8 cellular contexts compared by ENCODE assay signal in genomic region chr13:28718186-28718537, GRCh38. TPM values are rescaled to one million over a fixed set of nuclear protein-coding genes. Genes with fewer than 3 reads are reported as not detected.
DNase-seq lines count a peak whose midpoint lies in the region; ATAC-seq and TF ChIP-seq lines count a peak whose summit lies in the region.

No MANE protein-coding gene starts in this region.

- no peak for DNase-seq in activated CD8-positive, alpha-beta memory T cell treated with anti-CD3 and anti-CD28 coated beads, Interleukin-2, amount 10 ng/mL, durations not matched to agents 7 days and 5 days
- no peak for DNase-seq in activated CD8-positive, alpha-beta memory T cell treated with anti-CD3 and anti-CD28 coated beads, Interleukin-2, amount 50 U/mL, for 48 hours
- no peak for DNase-seq in activated B cell treated with CpG ODN at 0.5 μM for 24 hours
- DNase-seq in cardiac muscle cell (ENCODE audit: low read depth in 1 of 2, low spot score in 1 of 2) = peak in 1 of 2 donors; percentile 45
- no peak for DNase-seq in OCI-M2 (lab: John Stamatoyannopoulos, UW; ENCODE audit: unreplicated experiment)
- no peak for DNase-seq in HPDE6-E6E7 (ENCODE audit: extremely low spot score)

- H3K36me3 ChIP-seq in cardiac muscle cell (no peaks in the 10 kb centered on the region), rectal smooth muscle tissue (ENCODE audit: control insufficient read depth, insufficient read depth, low read length) (no peaks in the 10 kb centered on the region)

- H3K27me3 ChIP-seq in cardiac muscle cell = no peaks in the 10 kb centered on the region
- H3K27me3 ChIP-seq in rectal smooth muscle tissue (ENCODE audit: control insufficient read depth, insufficient read depth, low read length) = no peaks in the 10 kb centered on the region

- peaks cover 3% of the 10 kb centered on the region for H3K27me3 Mint-ChIP-seq in activated CD8-positive, alpha-beta memory T cell treated with anti-CD3 and anti-CD28 coated beads, Interleukin-2, amount 10 ng/mL, durations not matched to agents 7 days and 5 days
- H3K27me3 Mint-ChIP-seq in activated B cell treated with CpG ODN at 0.5 μM for 24 hours = no peaks in the 10 kb centered on the region

- H3K9me3 Mint-ChIP-seq in activated CD8-positive, alpha-beta memory T cell treated with anti-CD3 and anti-CD28 coated beads, Interleukin-2, amount 10 ng/mL, durations not matched to agents 7 days and 5 days (ENCODE audit: low read depth) = no peaks in the 10 kb centered on the region
- H3K9me3 Mint-ChIP-seq in activated B cell treated with CpG ODN at 0.5 μM for 24 hours = no peaks in the 10 kb centered on the region

- H3K9ac ChIP-seq in rectal smooth muscle tissue (ENCODE audit: low read length) = peak overlapping the region; percentile 95

- peak overlapping the region; percentile 64 for H3K4me3 ChIP-seq in cardiac muscle cell
- H3K4me3 ChIP-seq in rectal smooth muscle tissue (ENCODE audit: low read length) = peak overlapping the region; percentile 89

- intact Hi-C loops in activated B cell treated with CpG ODN at 0.5 μM for 24 hours (cut with micrococcal nuclease) = loop anchor here (1.0 to 10.0 kb wide), 8 partner anchors 10 to 1933 kb away; partner anchors contain the start of genes MTIF3 and RPL21

- peak overlapping the region; percentile 83 for H3K4me3 Mint-ChIP-seq in activated CD8-positive, alpha-beta memory T cell treated with anti-CD3 and anti-CD28 coated beads, Interleukin-2, amount 10 ng/mL, durations not matched to agents 7 days and 5 days
- peak overlapping the region; percentile 92 for H3K4me3 Mint-ChIP-seq in activated B cell treated with CpG ODN at 0.5 μM for 24 hours

- CTCF ChIA-PET in activated CD8-positive, alpha-beta memory T cell treated with anti-CD3 and anti-CD28 coated beads, Interleukin-2, amount 10 ng/mL, durations not matched to agents 7 days and 5 days (lab: Charles Lee) = interaction anchor here (1.2 kb wide), 1 partner anchor 8 kb away, joined by 3 read pairs; no protein-coding TSS in a partner anchor
- CTCF ChIA-PET in activated B cell treated with CpG ODN at 0.5 μM for 24 hours (lab: Charles Lee) = interaction anchor here (1.2 kb wide), 1 partner anchor 13 kb away, joined by 3 read pairs; no protein-coding TSS in a partner anchor

- H3K27ac ChIP-seq in cardiac muscle cell (peak overlapping the region; percentile 74), rectal smooth muscle tissue (ENCODE audit: low read depth, low read length) (peak overlapping the region; percentile 93)

- peak overlapping the region; percentile 86 for H3K27ac Mint-ChIP-seq in activated CD8-positive, alpha-beta memory T cell treated with anti-CD3 and anti-CD28 coated beads, Interleukin-2, amount 10 ng/mL, durations not matched to agents 7 days and 5 days
- peak overlapping the region; percentile 92 for H3K27ac Mint-ChIP-seq in activated B cell treated with CpG ODN at 0.5 μM for 24 hours

- no peaks in the 10 kb centered on the region for H3K9me3 ChIP-seq in cardiac muscle cell (ENCODE audit: low read depth)

- TF ChIP-seq CTCF in activated B cell treated with CpG ODN at 0.5 μM for 24 hours (IDR thresholded peaks at IDR 0.05) = no peak
- no peak for TF ChIP-seq CTCF in cardiac muscle cell (IDR thresholded peaks at IDR 0.05; ENCODE audit: low read depth, low read length)

- peaks cover 22% of the 10 kb centered on the region for H3K4me1 Mint-ChIP-seq in activated CD8-positive, alpha-beta memory T cell treated with anti-CD3 and anti-CD28 coated beads, Interleukin-2, amount 10 ng/mL, durations not matched to agents 7 days and 5 days
- H3K4me1 Mint-ChIP-seq in activated B cell treated with CpG ODN at 0.5 μM for 24 hours = peaks cover 23% of the 10 kb centered on the region

- H3K4me1 ChIP-seq in cardiac muscle cell (ENCODE audit: low read depth) = peaks cover 5% of the 10 kb centered on the region
- H3K4me1 ChIP-seq in rectal smooth muscle tissue (ENCODE audit: control insufficient read depth, insufficient read depth, low read length) = peaks cover 7% of the 10 kb centered on the region

- ATAC-seq in activated CD8-positive, alpha-beta memory T cell treated with anti-CD3 and anti-CD28 coated beads, Interleukin-2, amount 10 ng/mL, durations not matched to agents 7 days and 5 days = no peak
- no peak for ATAC-seq in activated B cell treated with CpG ODN at 0.5 μM for 24 hours (ENCODE audit: low read depth)
- ATAC-seq in HG02759 (IDR thresholded peaks at IDR 0.05; ENCODE audit: unreplicated experiment) = no peak

- POLR2A ChIA-PET in activated B cell treated with CpG ODN at 0.5 μM for 24 hours (lab: Charles Lee) = interaction anchor here (1.2 to 4.3 kb wide), 3 partner anchors 10 to 1097 kb away, joined by 5 to 37 read pairs (median 14); partner anchors contain the start of genes LNX2 and POMP

- peaks cover 3% of the 10 kb centered on the region for H3K36me3 Mint-ChIP-seq in activated CD8-positive, alpha-beta memory T cell treated with anti-CD3 and anti-CD28 coated beads, Interleukin-2, amount 10 ng/mL, durations not matched to agents 7 days and 5 days
- peaks cover 10% of the 10 kb centered on the region for H3K36me3 Mint-ChIP-seq in activated B cell treated with CpG ODN at 0.5 μM for 24 hours (ENCODE audit: low read depth)

RNA-seq across cellular contexts. Expression of gene SLC46A3, which starts 0.6 kb away (rescaled TPM):
- total RNA-seq in activated CD8-positive, alpha-beta memory T cell treated with anti-CD3 and anti-CD28 coated beads, Interleukin-2, amount 10 ng/mL, durations not matched to agents 7 days and 5 days = 1 to 10 TPM; 6.3 to 8.3 TPM
- total RNA-seq in activated B cell treated with CpG ODN at 0.5 μM for 24 hours (8.6 and 11.8 TPM in 2 replicates), cardiac muscle cell (11.6 and 12.6 TPM in 2 replicates)
- 9.8 and 10.3 TPM in 2 replicates for polyA plus RNA-seq in cardiac muscle cell

RNA-seq across cellular contexts. Expression of gene POMP, which starts 59.2 kb away (rescaled TPM):
- 10 to 100 TPM; 66.2 to 93.1 TPM for total RNA-seq in activated CD8-positive, alpha-beta memory T cell treated with anti-CD3 and anti-CD28 coated beads, Interleukin-2, amount 10 ng/mL, durations not matched to agents 7 days and 5 days
- 54.0 and 56.0 TPM in 2 replicates for total RNA-seq in activated B cell treated with CpG ODN at 0.5 μM for 24 hours
- total RNA-seq in cardiac muscle cell = 16.4 and 35.3 TPM in 2 replicates
- polyA plus RNA-seq in cardiac muscle cell = 168 and 208 TPM in 2 replicates
